24 cellular contexts compared by ENCODE assay signal in the genomic region with DNA sequence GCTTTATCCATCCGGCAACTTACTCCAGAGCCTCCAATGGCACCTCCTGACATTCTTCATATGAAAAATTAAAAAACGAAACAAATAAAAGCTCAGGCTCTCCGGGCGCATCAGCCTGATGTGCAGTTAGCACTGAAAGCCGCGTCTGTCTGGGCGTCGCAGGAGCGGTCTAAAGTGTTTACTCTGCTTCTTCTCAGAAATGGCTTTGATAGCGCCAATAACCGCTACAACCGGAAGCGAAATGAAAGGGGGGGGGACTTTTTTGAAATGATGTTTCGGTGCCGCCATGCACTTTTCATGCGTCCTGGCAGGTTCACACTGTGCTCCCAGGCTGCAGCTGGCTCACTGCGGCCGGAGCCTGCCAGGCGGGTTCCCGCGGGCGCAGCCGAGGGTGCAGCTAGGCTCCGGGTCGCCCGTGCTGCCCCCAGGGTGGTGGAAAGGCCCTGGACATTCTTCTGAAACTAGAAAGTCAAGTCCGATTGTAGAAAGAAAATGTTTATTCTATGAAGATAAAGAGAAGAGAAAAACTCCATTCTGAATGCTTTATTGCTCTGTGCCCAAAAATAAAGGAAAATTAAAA.
A peak's percentile ranks its signal among the peaks of the same experiment; 100 is the strongest.
DNase-seq lines count a peak whose midpoint lies in the region; FAIRE-seq and TF ChIP-seq lines count a peak whose summit lies in the region.
"Had no signal": no experiment of that assay in that cellular context is flagged by ENCODE, and none has a peak within 500 bp of the region (broad histone marks: within the 10 kb centered on the region; RNA-seq: fewer than 3 reads in every experiment).

No MANE protein-coding gene starts in this region.

- FAIRE-seq in H54 (lab: Jason Lieb, UNC): no peak
- FAIRE-seq: frontal cortex had no signal

- in situ Hi-C loops in G401 (cut with HindIII; ENCODE audit: low sequenced_read_pairs): no loop called here

- DNase-seq in DMS153 (lab: John Stamatoyannopoulos, UW): peak; percentile 87
- DNase-seq in NCI-H1092 treated with DMSO at 0.1 percent for 48 hours (lab: John Stamatoyannopoulos, UW): peak; percentile 95
- peak; percentile 36 for DNase-seq in NCI-H2171 (lab: John Stamatoyannopoulos, UW)
- peak; percentile 11 to 23 for DNase-seq in SHP77 (lab: John Stamatoyannopoulos, UW)
- DNase-seq in G401 (ENCODE audit: low spot score): no peak
- DNase-seq in H54 (ENCODE audit: insufficient read length, low spot score): no peak
- DNase-seq in NOMO-1 (lab: John Stamatoyannopoulos, UW; ENCODE audit: unreplicated experiment in 2 of 2): no peak
- DNase-seq in NCI-H446 (lab: John Stamatoyannopoulos, UW): no peak
- DNase-seq: ACHN; activated B cell treated with CpG ODN at 0.5 μM for 24 hours; activated CD4-positive, alpha-beta T cell treated with anti-CD3 and anti-CD28 coated beads, Interleukin-2, amount 50 U/mL, for 1 hour; activated naive CD8-positive, alpha-beta T cell treated with anti-CD3 and anti-CD28 coated beads, Interleukin-2, amount 50 U/mL, for 24 hours; activated T-cell treated with anti-CD3 and anti-CD28 coated beads, Interleukin-2, amount 50 U/mL, for 4 hours; BE2C; cerebellar nuclear complex; dorsolateral prefrontal cortex; left cardiac atrium; NCI-H1694; PC-3; SIG-M5; stimulated activated CD4-positive, alpha-beta T cell treated with anti-CD3 and anti-CD28 coated beads, Interleukin-2, amount 100 ng/mL, for 24 hours; SW 1271; transverse colon had no signal

- no peak for TF ChIP-seq POLR2A in H54 (IDR thresholded peaks at IDR 0.05; ENCODE audit: low read depth, low read length)

Comparison
In these comparisons a context has a peak if more than half of its experiments do, and no peak if none do; other contexts are left out.
1. DNase-seq: peak in DMS153 (single experiment), NCI-H1092 treated with DMSO at 0.1 percent for 48 hours (single experiment), NCI-H2171 (single experiment) and SHP77 (2 of 2); none in G401 (single experiment), H54 (single experiment), NOMO-1 (0 of 2) and NCI-H446 (0 of 2).